Comparison of ENCODE assay signal across 1 cellular context in genomic region chr1:1122981-1123480, GRCh38.
A peak's percentile ranks its signal among the peaks of the same experiment; 100 is the strongest.
TF ChIP-seq lines count a peak whose summit lies in the region.

No MANE protein-coding gene starts in this region.

TF ChIP-seq in HepG2, 621 proteins besides CTCF, POLR2A, EP300 and RAD21 (continued from another document):
- TF ChIP-seq ZNF513 (CRISPR knock-in tag; conservative IDR thresholded peaks at IDR 0.05) (no peak), KMT2B (CRISPR knock-in tag; IDR thresholded peaks at IDR 0.05) (no peak), RARG (CRISPR knock-in tag; IDR thresholded peaks at IDR 0.05; ENCODE audit: low read depth) (no peak), SP2 (CRISPR knock-in tag; IDR thresholded peaks at IDR 0.05) (peak; percentile 14; the same call in 1 of the 2 replicates), HOXA3 (CRISPR knock-in tag; IDR thresholded peaks at IDR 0.05) (no peak), NCOA5 (CRISPR knock-in tag; IDR thresholded peaks at IDR 0.05) (no peak), BORCS8-MEF2B (CRISPR knock-in tag; IDR thresholded peaks at IDR 0.05) (no peak), ZBTB10 (CRISPR knock-in tag; IDR thresholded peaks at IDR 0.05; ENCODE audit: borderline replicate concordance) (no peak), ZEB1 (IDR thresholded peaks at IDR 0.05; ENCODE audit: insufficient replicate concordance, low read depth) (no peak), ARID4A (CRISPR knock-in tag; IDR thresholded peaks at IDR 0.05; ENCODE audit: borderline replicate concordance) (peak; percentile 49; the same call in 1 of the 2 replicates), SP5 (CRISPR knock-in tag; IDR thresholded peaks at IDR 0.05; ENCODE audit: borderline replicate concordance, low read depth) (no peak), ZNF496 (CRISPR knock-in tag; IDR thresholded peaks at IDR 0.05; ENCODE audit: insufficient replicate concordance) (no peak), ELF1 (CRISPR knock-in tag; IDR thresholded peaks at IDR 0.05) (no peak), SOX13 (IDR thresholded peaks at IDR 0.05) (no peak), SOX13 (CRISPR knock-in tag; conservative IDR thresholded peaks at IDR 0.05 in 1 of 2, IDR thresholded peaks at IDR 0.05 in 1 of 2) (no peak), HNF4G (IDR thresholded peaks at IDR 0.05; ENCODE audit: borderline replicate concordance, low read depth, low read length) (no peak), HNF4G (CRISPR knock-in tag; IDR thresholded peaks at IDR 0.05; ENCODE audit: borderline replicate concordance, low read depth) (no peak)
